Comparison of ENCODE assay signal across 1 cellular context in the genomic region with DNA sequence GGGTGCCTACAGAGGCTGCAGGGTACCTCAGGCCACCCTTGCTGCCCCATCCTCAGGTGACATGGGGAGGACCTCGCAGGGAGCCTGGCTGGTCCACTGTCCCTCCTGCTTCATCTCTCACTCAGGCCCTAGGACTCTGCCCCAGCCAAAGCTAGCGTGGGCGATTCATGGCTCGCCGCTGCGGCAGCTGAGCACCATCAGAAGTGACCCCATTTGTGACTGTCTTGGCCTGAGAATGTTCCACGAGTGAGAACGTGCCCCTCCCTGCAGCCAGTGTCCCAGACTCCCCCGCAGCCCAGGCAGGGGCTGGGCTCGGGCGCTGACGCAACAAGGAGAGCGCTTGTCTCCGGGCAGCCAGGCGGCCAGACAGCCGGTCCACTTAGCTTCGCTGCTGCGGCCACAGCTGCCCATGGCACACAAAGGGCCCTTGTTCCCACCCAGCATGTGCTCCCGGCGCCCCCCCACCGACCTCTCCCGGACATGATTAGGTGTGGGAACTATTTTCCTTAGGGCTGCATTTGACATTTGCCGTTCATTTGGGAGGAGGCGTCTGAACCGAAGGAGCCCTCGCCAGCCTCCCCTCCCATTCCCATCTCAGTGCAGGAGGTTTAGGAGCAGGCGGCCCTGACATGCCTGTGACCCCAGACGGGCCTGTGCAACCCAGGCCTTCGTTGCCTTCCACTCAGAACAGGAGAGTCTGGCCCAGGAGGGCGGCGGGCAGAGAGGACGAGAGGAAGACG.
TF ChIP-seq lines count a peak whose summit lies in the region.

No MANE protein-coding gene starts in this region.

TF ChIP-seq in HepG2, 621 proteins besides CTCF, POLR2A, EP300 and RAD21 (continued from another document and continues in another):
- TF ChIP-seq TRIM22 (IDR thresholded peaks at IDR 0.05): no peak
- no peak for TF ChIP-seq SIN3A (IDR thresholded peaks at IDR 0.05; ENCODE audit: borderline replicate concordance, low read depth, low read length)
- no peak for TF ChIP-seq RNF219 (CRISPR knock-in tag; IDR thresholded peaks at IDR 0.05)
- no peak for TF ChIP-seq ZNF468 (CRISPR knock-in tag; IDR thresholded peaks at IDR 0.05)
- TF ChIP-seq NFKB2 (CRISPR knock-in tag; IDR thresholded peaks at IDR 0.05; ENCODE audit: borderline replicate concordance): peak; percentile 77; the same call in 1 of the 2 replicates
- no peak; the same call in 1 of the 2 replicates for TF ChIP-seq ZNF281 (CRISPR knock-in tag; IDR thresholded peaks at IDR 0.05; ENCODE audit: borderline replicate concordance)
- peak; percentile 84; the same call in 1 of the 2 replicates for TF ChIP-seq ZNF232 (CRISPR knock-in tag; IDR thresholded peaks at IDR 0.05; ENCODE audit: borderline replicate concordance)
- no peak for TF ChIP-seq CHD2 (IDR thresholded peaks at IDR 0.05; ENCODE audit: low read depth, low read length)
- no peak for TF ChIP-seq MAFG (CRISPR knock-in tag; IDR thresholded peaks at IDR 0.05)
- 0 out of 2 replicates have a peak, but pooled peaks have one; percentile 28 for TF ChIP-seq DNMT3B (CRISPR knock-in tag; conservative IDR thresholded peaks at IDR 0.05)
- TF ChIP-seq DR1 (CRISPR knock-in tag; IDR thresholded peaks at IDR 0.05): peak; percentile 29; the same call in 1 of the 2 replicates
- TF ChIP-seq ZNF709 (CRISPR knock-in tag; IDR thresholded peaks at IDR 0.05): no peak
- TF ChIP-seq JUNB (CRISPR knock-in tag; IDR thresholded peaks at IDR 0.05; ENCODE audit: borderline replicate concordance): 0 out of 2 replicates have a peak, but pooled peaks have one; percentile 48
- no peak for TF ChIP-seq CBX2 (IDR thresholded peaks at IDR 0.05; ENCODE audit: low read depth, low read length)
- TF ChIP-seq CBX2 (CRISPR knock-in tag; IDR thresholded peaks at IDR 0.05; ENCODE audit: low read depth): no peak
- TF ChIP-seq, protein P1, sequence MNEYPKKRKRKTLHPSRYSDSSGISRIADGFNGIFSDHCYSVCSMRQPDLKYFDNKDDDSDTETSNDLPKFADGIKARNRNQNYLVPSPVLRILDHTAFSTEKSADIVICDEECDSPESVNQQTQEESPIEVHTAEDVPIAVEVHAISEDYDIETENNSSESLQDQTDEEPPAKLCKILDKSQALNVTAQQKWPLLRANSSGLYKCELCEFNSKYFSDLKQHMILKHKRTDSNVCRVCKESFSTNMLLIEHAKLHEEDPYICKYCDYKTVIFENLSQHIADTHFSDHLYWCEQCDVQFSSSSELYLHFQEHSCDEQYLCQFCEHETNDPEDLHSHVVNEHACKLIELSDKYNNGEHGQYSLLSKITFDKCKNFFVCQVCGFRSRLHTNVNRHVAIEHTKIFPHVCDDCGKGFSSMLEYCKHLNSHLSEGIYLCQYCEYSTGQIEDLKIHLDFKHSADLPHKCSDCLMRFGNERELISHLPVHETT (CRISPR knock-in tag; conservative IDR thresholded peaks at IDR 0.05): no peak
- peak; percentile 64; the same call in 1 of the 2 replicates for TF ChIP-seq KMT2B (CRISPR knock-in tag; IDR thresholded peaks at IDR 0.05)
- TF ChIP-seq HNRNPH1 (optimal IDR thresholded peaks at IDR 0.05; ENCODE audit: low read depth, low read length): no peak
- TF ChIP-seq ZNF362 (CRISPR knock-in tag; IDR thresholded peaks at IDR 0.05; ENCODE audit: borderline replicate concordance): 0 out of 2 replicates have a peak, but pooled peaks have one; percentile 27
- no peak for TF ChIP-seq ZFYVE20 (CRISPR knock-in tag; IDR thresholded peaks at IDR 0.05; ENCODE audit: borderline replicate concordance, low read depth)
- TF ChIP-seq ZNF510 (CRISPR knock-in tag; IDR thresholded peaks at IDR 0.05; ENCODE audit: low read depth): no peak
- TF ChIP-seq ZNF101 (CRISPR knock-in tag; IDR thresholded peaks at IDR 0.05; ENCODE audit: borderline replicate concordance, low read depth): no peak
- no peak for TF ChIP-seq KDM4B (CRISPR knock-in tag; IDR thresholded peaks at IDR 0.05)
- TF ChIP-seq SRSF9 (IDR thresholded peaks at IDR 0.05; ENCODE audit: borderline replicate concordance, insufficient read depth, low read depth, low read length, poor library complexity, severe bottlenecking): no peak
- peak; percentile 75 for TF ChIP-seq MED1 (CRISPR knock-in tag; IDR thresholded peaks at IDR 0.05)
- peak; percentile 69 for TF ChIP-seq ZNF574 (CRISPR knock-in tag; IDR thresholded peaks at IDR 0.05)
- TF ChIP-seq ZNF609 (CRISPR knock-in tag; IDR thresholded peaks at IDR 0.05; ENCODE audit: borderline replicate concordance): peak; percentile 60; the same call in 1 of the 2 replicates
- peak; percentile 67 for TF ChIP-seq PAXIP1 (CRISPR knock-in tag; conservative IDR thresholded peaks at IDR 0.05)
- TF ChIP-seq MAFK (conservative IDR thresholded peaks at IDR 0.05 in 1 of 2, IDR thresholded peaks at IDR 0.05 in 1 of 2; ENCODE audit: low read length in 2 of 2): no peak
